23 cellular contexts compared by ENCODE assay signal in genomic region chr10:6040205-6040604, GRCh38. TPM values are rescaled to one million over a fixed set of nuclear protein-coding genes. Genes with fewer than 3 reads are reported as not detected.
"Had no signal": no experiment of that assay in that cellular context is flagged by ENCODE, and none has a peak within 500 bp of the region (broad histone marks: within the 10 kb centered on the region; RNA-seq: fewer than 3 reads in every experiment).

No MANE protein-coding gene starts in this region.

- H3K4me3 Mint-ChIP-seq: immature natural killer cell; mesothelial cell of epicardium; naive B cell; neural crest cell; T-helper 1 cell treated with Interleukin-12 subunit alpha and Interleukin-12 subunit beta and Interleukin-4 antibody, amounts not matched to agents 30 μg/mL and 1 μg/mL, for 36 hours had no signal

- H3K27ac Mint-ChIP-seq: immature natural killer cell; mesothelial cell of epicardium; T-helper 1 cell treated with Interleukin-12 subunit alpha and Interleukin-12 subunit beta and Interleukin-4 antibody, amounts not matched to agents 30 μg/mL and 1 μg/mL, for 36 hours had no signal

- H3K27me3 Mint-ChIP-seq: naive B cell had no signal

- H3K4me1 Mint-ChIP-seq: mesothelial cell of epicardium had no signal

- DNase-seq: activated CD4-positive, alpha-beta T cell treated with anti-CD3 and anti-CD28 coated beads for 48 hours; activated T-cell treated with anti-CD3 and anti-CD28 coated beads, Interleukin-2, amount 50 U/mL, for 1 hour; central memory CD4-positive, alpha-beta T cell; foreskin fibroblast; hippocampal formation; immature natural killer cell; kidney; naive B cell; nucleus accumbens; pancreas; SK-N-SH; stimulated activated naive CD4-positive, alpha-beta T cell; SW 1271; T1000; trophoblast cell; WERI-Rb-1 had no signal

- ATAC-seq: activated CD4-positive, CD25-positive, alpha-beta regulatory T cell treated with anti-CD3 and anti-CD28 coated beads, Interleukin-2, amount 50 U/mL, for 24 hours; esophagus mucosa; pancreas had no signal

- H3K36me3 Mint-ChIP-seq: mesothelial cell of epicardium had no signal

- H3K9me3 Mint-ChIP-seq: immature natural killer cell, neural crest cell had no signal

RNA-seq across cellular contexts. Expression of gene IL2RA, which starts 22.0 kb away (rescaled TPM):
- total RNA-seq: endothelial cell of umbilical vein, mesothelial cell of epicardium, neural crest cell, smooth muscle cell had no signal
